In genomic region chr1:238341395-238341794, GRCh38 we compare ENCODE assay signal across 21 cellular contexts.
"Had no signal": no experiment of that assay in that cellular context is flagged by ENCODE, and none has a peak within 500 bp of the region (broad histone marks: within the 10 kb centered on the region; RNA-seq: fewer than 3 reads in every experiment).

No MANE protein-coding gene starts in this region.

- H3K9me3 ChIP-seq: MG63, Peyer's patch, SJCRH30 had no signal

- H3K27ac ChIP-seq: PC-9, Peyer's patch, SJCRH30 had no signal

- H3K4me3 ChIP-seq: MG63, PC-9, Peyer's patch, SJCRH30 had no signal

- H3K36me3 ChIP-seq: MG63, Peyer's patch, SJCRH30 had no signal

- H3K4me1 ChIP-seq: Peyer's patch, SJCRH30 had no signal

- H2AFZ ChIP-seq: PC-9 had no signal

- DNase-seq: KBM-7, MG63, NCI-H1092, NCI-H1105 treated with DMSO at 0.1 percent for 48 hours, NCI-H1417 treated with DMSO at 0.1 percent for 48 hours, NCI-H187, NCI-H2029, NCI-H2081 treated with DMSO at 0.1 percent for 48 hours, NCI-H2171, NCI-H226, NCI-H446, NCI-H510A, NCI-H524 treated with DMSO at 0.1 percent for 48 hours, NCI-H69, NCI-H774, PC-9, Peyer's patch, SHP77 treated with DMSO at 0.1 percent for 48 hours, SJCRH30, T-helper 1 cell had no signal

- H3K27me3 ChIP-seq: MG63, Peyer's patch, SJCRH30 had no signal

- H3K4me2 ChIP-seq: PC-9 had no signal

- ATAC-seq: Right ventricle myocardium inferior had no signal
